ENCODE assay signal across 12 cellular contexts in the genomic region with DNA sequence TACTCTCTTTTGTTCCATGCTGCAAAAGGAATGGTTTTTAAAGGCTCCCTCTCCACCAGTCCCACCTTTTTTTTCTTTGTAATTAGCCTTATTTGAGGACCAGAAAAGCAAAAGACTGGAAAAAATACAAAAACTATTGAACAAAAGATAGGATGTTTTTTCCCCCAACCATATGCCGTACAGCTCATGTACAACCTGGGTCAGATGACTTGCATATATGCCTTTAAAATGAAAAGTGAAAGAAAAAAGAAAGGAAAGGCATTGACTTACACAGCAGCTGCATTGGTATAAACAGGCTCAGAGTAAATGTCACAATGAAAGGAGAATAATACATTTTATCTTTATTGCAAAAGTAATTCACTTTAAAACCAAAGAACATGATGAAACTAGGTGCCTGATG.
DNase-seq lines count a peak whose midpoint lies in the region; ATAC-seq and TF ChIP-seq lines count a peak whose summit lies in the region.
"Had no signal": no experiment of that assay in that cellular context is flagged by ENCODE, and none has a peak within 500 bp of the region (broad histone marks: within the 10 kb centered on the region; RNA-seq: fewer than 3 reads in every experiment).

No MANE protein-coding gene starts in this region.

- no TSS peak for BruUV-seq in Calu3 (replicated peaks; lab: Mats Ljungman, UMichigan)

- no peaks in the 10 kb centered on the region for H3K27me3 Mint-ChIP-seq in activated naive CD8-positive, alpha-beta T cell treated with anti-CD3 and anti-CD28 coated beads for 36 hours
- no peaks in the 10 kb centered on the region for H3K27me3 Mint-ChIP-seq in Calu3 (ENCODE audit: unreplicated experiment)

- ATAC-seq in GM19324 (IDR thresholded peaks at IDR 0.05; ENCODE audit: low FRiP score, unreplicated experiment) (peak; percentile 98), HG03103 (IDR thresholded peaks at IDR 0.05; ENCODE audit: low read depth, unreplicated experiment) (peak; percentile 69), right cardiac atrium (no peak), gastroesophageal sphincter (no peak)

- TF ChIP-seq EP300 in gastroesophageal sphincter (IDR thresholded peaks at IDR 0.05): no peak

- H3K4me3 ChIP-seq in GM06990 (replicated peaks; ENCODE audit: low read depth, low read length): no peak overlapping the region
- no peak overlapping the region for H3K4me3 ChIP-seq in right cardiac atrium (ENCODE audit: low read length)
- H3K4me3 ChIP-seq in gastroesophageal sphincter: no peak overlapping the region
- H3K4me3 ChIP-seq: GM23248, lung had no signal

- H3K36me3 ChIP-seq in GM06990 (ENCODE audit: control insufficient read depth, insufficient read depth, low read length): no peaks in the 10 kb centered on the region
- no peaks in the 10 kb centered on the region for H3K36me3 ChIP-seq in gastroesophageal sphincter

- 70% methylated on average over 1 of the region's 1 CpG for WGBS in right cardiac atrium
- WGBS in gastroesophageal sphincter (ENCODE audit: low coverage in 1 of 2), 2 donors: 67% methylated on average over 1 of the region's 1 CpG; no CpG with 5 or more reads in 1 of the 2 donors

- H3K4me1 ChIP-seq in right cardiac atrium (ENCODE audit: control insufficient read depth, insufficient read depth, low read length) (no peaks in the 10 kb centered on the region), gastroesophageal sphincter (no peaks in the 10 kb centered on the region)

- H3K36me3 Mint-ChIP-seq in activated naive CD8-positive, alpha-beta T cell treated with anti-CD3 and anti-CD28 coated beads for 36 hours: peaks cover 12% of the 10 kb centered on the region
- H3K36me3 Mint-ChIP-seq in Calu3 (ENCODE audit: insufficient read depth, unreplicated experiment): no peaks in the 10 kb centered on the region

- intact Hi-C loops in right cardiac atrium (cut with DNase I): no loop called here
- intact Hi-C loops in Calu3 (cut with micrococcal nuclease; ENCODE audit: unreplicated experiment): no loop called here

- DNase-seq in GM06990 (ENCODE audit: extremely low read depth, insufficient read length) (peak; percentile 25), AG08396 (ENCODE audit: low spot score) (no peak), right cardiac atrium (no peak), Calu3 (no peak)
- DNase-seq in activated naive CD8-positive, alpha-beta T cell treated with anti-CD3 and anti-CD28 coated beads for 36 hours: no peak
- DNase-seq: DMS79 treated with DMSO at 0.1 percent for 48 hours, GM23248, KG1 had no signal

- TF ChIP-seq POLR2A in gastroesophageal sphincter (IDR thresholded peaks at IDR 0.05): no peak

- H3K27ac ChIP-seq in right cardiac atrium (ENCODE audit: low read length) (no peak overlapping the region), gastroesophageal sphincter (no peak overlapping the region)
- H3K27ac ChIP-seq: GM23248 had no signal

- peaks cover 7% of the 10 kb centered on the region for H3K9me3 Mint-ChIP-seq in activated naive CD8-positive, alpha-beta T cell treated with anti-CD3 and anti-CD28 coated beads for 36 hours
- H3K9me3 Mint-ChIP-seq in Calu3 (ENCODE audit: low read depth, unreplicated experiment): no peaks in the 10 kb centered on the region

- H3K27ac Mint-ChIP-seq in activated naive CD8-positive, alpha-beta T cell treated with anti-CD3 and anti-CD28 coated beads for 36 hours: peak overlapping the region; percentile 90
- H3K27ac Mint-ChIP-seq in Calu3 (ENCODE audit: unreplicated experiment): no peak overlapping the region

- H3K4me3 Mint-ChIP-seq in activated naive CD8-positive, alpha-beta T cell treated with anti-CD3 and anti-CD28 coated beads for 36 hours: peak overlapping the region; percentile 37
- H3K4me3 Mint-ChIP-seq in Calu3 (ENCODE audit: low read depth, unreplicated experiment): no peak overlapping the region

- peaks cover 13% of the 10 kb centered on the region for H3K4me1 Mint-ChIP-seq in activated naive CD8-positive, alpha-beta T cell treated with anti-CD3 and anti-CD28 coated beads for 36 hours
- no peaks in the 10 kb centered on the region for H3K4me1 Mint-ChIP-seq in Calu3 (ENCODE audit: low read depth, unreplicated experiment)

- H3K27me3 ChIP-seq in GM06990 (replicated peaks; ENCODE audit: control insufficient read depth, insufficient read depth, low read length): no peaks in the 10 kb centered on the region
- no peaks in the 10 kb centered on the region for H3K27me3 ChIP-seq in right cardiac atrium (ENCODE audit: control insufficient read depth, insufficient read depth)
- no peaks in the 10 kb centered on the region for H3K27me3 ChIP-seq in gastroesophageal sphincter

- TF ChIP-seq CTCF in GM06990 (IDR thresholded peaks at IDR 0.05; ENCODE audit: insufficient read depth, low read length, poor library complexity, severe bottlenecking) (no peak), Calu3 (IDR thresholded peaks at IDR 0.05; ENCODE audit: unreplicated experiment) (no peak), gastroesophageal sphincter (IDR thresholded peaks at IDR 0.05) (no peak)

- no peaks in the 10 kb centered on the region for H3K9me3 ChIP-seq in right cardiac atrium (ENCODE audit: control insufficient read depth, low read length)
- no peaks in the 10 kb centered on the region for H3K9me3 ChIP-seq in gastroesophageal sphincter

- CTCF ChIA-PET in Calu3 (lab: Charles Lee): no interaction called here

Comparison
In these comparisons a context has a peak if more than half of its experiments do, and no peak if none do; other contexts are left out.
1. ATAC-seq: peak in GM19324 (single experiment) and HG03103 (single experiment); none in right cardiac atrium (0 of 2) and gastroesophageal sphincter (single experiment).